13 cellular contexts compared by ENCODE assay signal in the genomic region with DNA sequence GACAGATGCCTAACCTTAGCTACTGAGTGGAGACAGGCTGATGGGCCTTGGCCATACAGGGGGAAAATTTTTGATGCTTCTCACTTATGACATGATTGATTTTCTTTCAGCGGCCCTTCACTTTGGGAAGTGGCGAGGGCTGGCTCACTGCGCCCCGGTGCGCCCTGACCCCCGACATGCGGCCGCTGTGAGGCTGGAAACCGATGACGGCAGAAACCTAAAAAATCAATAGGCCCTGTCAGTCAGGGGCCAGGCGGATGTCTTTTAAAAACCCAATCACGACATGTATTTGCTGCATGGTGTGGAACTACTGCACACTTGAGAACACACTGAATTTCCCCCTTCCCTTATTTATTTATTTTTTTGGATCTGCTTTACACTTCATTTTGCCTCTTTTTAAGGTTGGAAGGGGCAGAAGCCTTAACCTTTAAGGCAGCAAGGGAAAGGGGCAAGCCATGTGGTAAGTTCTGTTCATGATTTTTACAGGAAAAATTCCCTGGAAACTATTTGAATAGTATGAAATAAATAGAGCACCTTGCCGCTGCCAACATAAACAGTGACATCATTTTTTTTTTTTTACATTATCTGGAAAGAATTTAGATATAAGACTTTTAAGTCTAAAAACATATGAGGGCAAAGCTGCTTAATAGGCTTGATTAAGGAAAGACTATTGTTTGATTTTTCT.
DNase-seq lines count a peak whose midpoint lies in the region; ATAC-seq, FAIRE-seq and TF ChIP-seq lines count a peak whose summit lies in the region.
"Had no signal": no experiment of that assay in that cellular context is flagged by ENCODE, and none has a peak within 500 bp of the region (broad histone marks: within the 10 kb centered on the region; RNA-seq: fewer than 3 reads in every experiment).

No MANE protein-coding gene starts in this region.

- intact Hi-C loops in left ventricle myocardium superior (cut with micrococcal nuclease) (no loop called here), thyroid gland (cut with DNase I) (no loop called here), kidney (cut with DNase I) (no loop called here)

- H3K4me1 ChIP-seq in thyroid gland (peaks cover 0 to 27% of the 10 kb centered on the region in 2 donors), kidney (ENCODE audit: control insufficient read depth in 1 of 2, insufficient read depth in 1 of 2, low read depth in 1 of 2, low read length in 2 of 2) (peaks cover 2 to 4% of the 10 kb centered on the region in 2 donors)

- CTCF ChIA-PET in HEK293T (lab: Yijun Ruan, JAX), result no interaction called here

- POLR2A ChIA-PET in HEK293T (lab: Yijun Ruan, JAX), result no interaction called here

- no peak for DNase-seq in HEK293T (ENCODE audit: extremely low spot score)
- DNase-seq in cardiac fibroblast (ENCODE audit: low read depth in 2 of 2), result peak; percentile 72 to 79
- DNase-seq in left ventricle myocardium superior, result no peak
- no peak for DNase-seq in thyroid gland
- no peak for DNase-seq in NCI-H748 (lab: John Stamatoyannopoulos, UW; ENCODE audit: unreplicated experiment)
- DNase-seq in kidney, result no peak
- no peak for DNase-seq in cortex of kidney (lab: John Stamatoyannopoulos, UW)
- DNase-seq: activated CD4-positive, alpha-beta memory T cell treated with anti-CD3 and anti-CD28 coated beads for 36 hours; DMS 273 treated with DMSO at 0.1 percent for 48 hours; MM.1S; T-helper 17 cell had no signal

- H3K27ac ChIP-seq in thyroid gland, result peak overlapping the region in 2 of 3 donors; percentile 27 to 57
- H3K27ac ChIP-seq in kidney (ENCODE audit: low read depth in 2 of 2, low read length in 2 of 2), result no peak overlapping the region

- TF ChIP-seq CTCF in cardiac fibroblast (IDR thresholded peaks at IDR 0.05; ENCODE audit: low read depth, low read length) (no peak), thyroid gland (IDR thresholded peaks at IDR 0.05) (no peak), kidney (IDR thresholded peaks at IDR 0.05; ENCODE audit: borderline replicate concordance, extremely low read depth, insufficient read depth) (no peak)

- no peak for FAIRE-seq in kidney (lab: Jason Lieb, UNC)
- FAIRE-seq: islet of Langerhans had no signal

- H3K9me3 ChIP-seq in thyroid gland (no peaks in the 10 kb centered on the region), kidney (ENCODE audit: control insufficient read depth in 1 of 2, low read length in 2 of 2) (no peaks in the 10 kb centered on the region)

- ATAC-seq in left ventricle myocardium superior, result peak; percentile 56
- ATAC-seq: activated T-helper 17 cell treated with anti-CD3 and anti-CD28 coated beads, Interleukin-2, amount 50 U/mL, for 72 hours; T-helper 17 cell had no signal

- TF ChIP-seq POLR2A in thyroid gland (IDR thresholded peaks at IDR 0.05), result no peak

- H3K4me3 ChIP-seq in cardiac fibroblast (replicated peaks in 1 of 2; ENCODE audit: low read depth in 2 of 2, low read length in 2 of 2), result no peak overlapping the region
- H3K4me3 ChIP-seq in thyroid gland (replicated peaks in 1 of 3), result no peak overlapping the region
- no peak overlapping the region for H3K4me3 ChIP-seq in kidney (ENCODE audit: low read length in 2 of 2)

- no peak overlapping the region for H3K9ac ChIP-seq in kidney (ENCODE audit: low read length in 2 of 2)

- H3K36me3 ChIP-seq in thyroid gland (no peaks in the 10 kb centered on the region), kidney (ENCODE audit: control insufficient read depth in 1 of 2, insufficient read depth in 2 of 2, low read length in 2 of 2) (no peaks in the 10 kb centered on the region)

- H3K27me3 ChIP-seq in thyroid gland, result no peaks in the 10 kb centered on the region

- WGBS in thyroid gland, 2 donors, result 82 to 90% methylated on average over 13 of the region's 13 CpGs

TF ChIP-seq in HEK293T, 16 proteins besides CTCF, POLR2A, EP300 and RAD21:
- TF ChIP-seq HDGF (IDR thresholded peaks at IDR 0.05; ENCODE audit: borderline replicate concordance) (no peak), TARDBP (IDR thresholded peaks at IDR 0.05) (no peak), ELF4 (IDR thresholded peaks at IDR 0.05) (no peak)
- TF ChIP-seq, protein P1, sequence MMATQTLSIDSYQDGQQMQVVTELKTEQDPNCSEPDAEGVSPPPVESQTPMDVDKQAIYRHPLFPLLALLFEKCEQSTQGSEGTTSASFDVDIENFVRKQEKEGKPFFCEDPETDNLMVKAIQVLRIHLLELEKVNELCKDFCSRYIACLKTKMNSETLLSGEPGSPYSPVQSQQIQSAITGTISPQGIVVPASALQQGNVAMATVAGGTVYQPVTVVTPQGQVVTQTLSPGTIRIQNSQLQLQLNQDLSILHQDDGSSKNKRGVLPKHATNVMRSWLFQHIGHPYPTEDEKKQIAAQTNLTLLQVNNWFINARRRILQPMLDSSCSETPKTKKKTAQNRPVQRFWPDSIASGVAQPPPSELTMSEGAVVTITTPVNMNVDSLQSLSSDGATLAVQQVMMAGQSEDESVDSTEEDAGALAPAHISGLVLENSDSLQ (IDR thresholded peaks at IDR 0.05), result peak; percentile 92

Comparison
In these comparisons a context has a peak if more than half of its experiments do, and no peak if none do; other contexts are left out.
1. DNase-seq: peak in cardiac fibroblast (2 of 2); none in HEK293T (single experiment), left ventricle myocardium superior (single experiment), thyroid gland (0 of 2), NCI-H748 (single experiment), kidney (single experiment) and cortex of kidney (single experiment).
2. H3K27ac ChIP-seq: peak in thyroid gland (2 of 3); none in kidney (0 of 2).